In genomic region chr3:155886915-155887314, GRCh38 we compare ENCODE assay signal across 16 cellular contexts. TPM values are rescaled to one million over a fixed set of nuclear protein-coding genes. Genes with fewer than 3 reads are reported as not detected.
DNase-seq lines count a peak whose midpoint lies in the region; ATAC-seq, FAIRE-seq and TF ChIP-seq lines count a peak whose summit lies in the region.
"Had no signal": no experiment of that assay in that cellular context is flagged by ENCODE, and none has a peak within 500 bp of the region (broad histone marks: within the 10 kb centered on the region; RNA-seq: fewer than 3 reads in every experiment).

No MANE protein-coding gene starts in this region.

- ATAC-seq in GM18868 (IDR thresholded peaks at IDR 0.05; ENCODE audit: unreplicated experiment) (peak; percentile 52), HG03442 (IDR thresholded peaks at IDR 0.05; ENCODE audit: unreplicated experiment) (peak; percentile 32), foreskin keratinocyte (peak; percentile 28)

- no peaks in the 10 kb centered on the region for H3K27me3 Mint-ChIP-seq in activated naive CD4-positive, alpha-beta T cell treated with anti-CD3 and anti-CD28 coated beads for 36 hours (ENCODE audit: low read depth)

- H3K27me3 ChIP-seq in foreskin keratinocyte, result no peaks in the 10 kb centered on the region

- H3K4me1 ChIP-seq in foreskin keratinocyte, result peaks cover 5% of the 10 kb centered on the region

- peak overlapping the region; percentile 31 for H3K27ac Mint-ChIP-seq in activated naive CD4-positive, alpha-beta T cell treated with anti-CD3 and anti-CD28 coated beads for 36 hours

- no peak for FAIRE-seq in H54 (lab: Jason Lieb, UNC)
- FAIRE-seq: G401.6 had no signal

- no peak for DNase-seq in activated naive CD4-positive, alpha-beta T cell treated with anti-CD3 and anti-CD28 coated beads for 36 hours
- no peak for DNase-seq in activated naive CD4-positive, alpha-beta T cell treated with anti-CD3 and anti-CD28 coated beads, Interleukin-2, amount 50 U/mL, for 16 hours
- DNase-seq in foreskin keratinocyte (no peak), GF-D8 (lab: John Stamatoyannopoulos, UW) (no peak), H54 (ENCODE audit: insufficient read length, low spot score) (no peak)
- DNase-seq: AML-193, GOT3, NCI-H1092, NCI-H1436 treated with DMSO at 0.1 percent for 48 hours, NCI-H2029, NCI-H345, NCI-H524 treated with DMSO at 0.1 percent for 48 hours had no signal

- CTCF ChIA-PET in activated naive CD4-positive, alpha-beta T cell treated with anti-CD3 and anti-CD28 coated beads for 36 hours (lab: Charles Lee), result interaction anchor here (1.3 kb wide), 1 partner anchor 51 kb away, joined by 3 read pairs; no protein-coding TSS in a partner anchor

- no peaks in the 10 kb centered on the region for H3K9me3 Mint-ChIP-seq in activated naive CD4-positive, alpha-beta T cell treated with anti-CD3 and anti-CD28 coated beads for 36 hours

- peaks cover 48% of the 10 kb centered on the region for H3K4me1 Mint-ChIP-seq in activated naive CD4-positive, alpha-beta T cell treated with anti-CD3 and anti-CD28 coated beads for 36 hours (ENCODE audit: low read depth)

- TF ChIP-seq POLR2A in H54 (IDR thresholded peaks at IDR 0.05; ENCODE audit: low read depth, low read length), result no peak

- no peak overlapping the region for H3K4me3 Mint-ChIP-seq in activated naive CD4-positive, alpha-beta T cell treated with anti-CD3 and anti-CD28 coated beads for 36 hours

- H3K27ac ChIP-seq in foreskin keratinocyte, result no peak overlapping the region
- H3K27ac ChIP-seq: KMS-11 had no signal

- peaks cover 6% of the 10 kb centered on the region for H3K36me3 Mint-ChIP-seq in activated naive CD4-positive, alpha-beta T cell treated with anti-CD3 and anti-CD28 coated beads for 36 hours (ENCODE audit: low read depth)

- TF ChIP-seq CTCF in foreskin keratinocyte (conservative IDR thresholded peaks at IDR 0.05), result no peak

- intact Hi-C loops in activated naive CD4-positive, alpha-beta T cell treated with anti-CD3 and anti-CD28 coated beads for 36 hours (cut with micrococcal nuclease), result no loop called here

RNA-seq across cellular contexts. Expression of gene GMPS, which starts 16.5 kb away (rescaled TPM):
- 100 to 1,000 TPM; 114 to 123 TPM for total RNA-seq in activated naive CD4-positive, alpha-beta T cell treated with anti-CD3 and anti-CD28 coated beads for 36 hours
- total RNA-seq in foreskin keratinocyte, result 82.7 and 97.1 TPM in 2 replicates
- 54.3 and 71.0 TPM in 2 replicates for polyA plus RNA-seq in foreskin keratinocyte

RNA-seq across cellular contexts. Expression of gene SLC33A1, which starts 32.7 kb away (rescaled TPM):
- total RNA-seq in activated naive CD4-positive, alpha-beta T cell treated with anti-CD3 and anti-CD28 coated beads for 36 hours, result 10 to 100 TPM; 14.7 to 15.2 TPM
- total RNA-seq in foreskin keratinocyte, result 32.6 and 39.5 TPM in 2 replicates
- 10.7 and 10.9 TPM in 2 replicates for polyA plus RNA-seq in foreskin keratinocyte
